8 cellular contexts compared by ENCODE assay signal in the genomic region with DNA sequence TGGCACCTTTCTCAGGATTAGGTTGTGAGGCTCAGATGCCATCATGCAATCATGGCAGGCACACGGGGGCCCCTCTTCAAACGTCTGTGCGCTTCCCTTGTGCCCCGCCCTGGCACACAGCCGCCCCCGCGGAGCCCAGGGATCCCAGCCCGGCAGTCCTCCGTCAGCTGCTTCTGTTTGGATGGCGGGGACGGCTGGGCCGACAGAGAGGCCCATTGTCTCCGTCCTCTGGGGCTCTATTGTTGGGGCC. TPM values are rescaled to one million over a fixed set of nuclear protein-coding genes. Genes with fewer than 3 reads are reported as not detected.
A peak's percentile ranks its signal among the peaks of the same experiment; 100 is the strongest.
DNase-seq lines count a peak whose midpoint lies in the region; ATAC-seq and TF ChIP-seq lines count a peak whose summit lies in the region.

No MANE protein-coding gene starts in this region.

- peak overlapping the region; percentile 90 for H3K27ac ChIP-seq in CD8-positive, alpha-beta memory T cell (ENCODE audit: low read depth, low read length)
- H3K27ac ChIP-seq in fibroblast of lung (ENCODE audit: insufficient read depth, low read length) (peak overlapping the region; percentile 74), thoracic aorta (peak overlapping the region; percentile 80 to 82)

- peaks cover 0 to 4% (median 3%) of the 10 kb centered on the region in 3 donors for H3K36me3 Mint-ChIP-seq in CD8-positive, alpha-beta memory T cell
- H3K36me3 Mint-ChIP-seq in activated CD4-positive, alpha-beta memory T cell treated with anti-CD3 and anti-CD28 coated beads, Interleukin-2, amount 10 ng/mL, durations not matched to agents 7 days and 5 days (ENCODE audit: low read depth) = no peaks in the 10 kb centered on the region
- no peaks in the 10 kb centered on the region for H3K36me3 Mint-ChIP-seq in natural killer cell treated with Interleukin-12 subunit alpha and Interleukin-12 subunit beta and Interleukin-15 and Interleukin-18, amount 100 ng/mL, for 72 hours

- no peak for TF ChIP-seq CTCF in fibroblast of lung (conservative IDR thresholded peaks at IDR 0.05 in 1 of 2, IDR thresholded peaks at IDR 0.05 in 1 of 2; ENCODE audit: low read depth in 1 of 2, low read length in 2 of 2)
- no peak for TF ChIP-seq CTCF in thoracic aorta (IDR thresholded peaks at IDR 0.05)

- no peaks in the 10 kb centered on the region for H3K36me3 ChIP-seq in CD8-positive, alpha-beta memory T cell (ENCODE audit: insufficient read depth, low read length)
- H3K36me3 ChIP-seq in fibroblast of lung (ENCODE audit: control insufficient read depth, insufficient read depth, low read length) = no peaks in the 10 kb centered on the region
- H3K36me3 ChIP-seq in thoracic aorta = no peaks in the 10 kb centered on the region

- peaks cover 14% of the 10 kb centered on the region for H3K4me1 ChIP-seq in CD8-positive, alpha-beta memory T cell (ENCODE audit: insufficient read depth, low read length)
- H3K4me1 ChIP-seq in fibroblast of lung (ENCODE audit: control insufficient read depth, extremely low read depth, insufficient read depth, low read length) (no peaks in the 10 kb centered on the region), thoracic aorta (ENCODE audit: control insufficient read depth in 1 of 2, low read depth in 2 of 2) (peaks cover 4 to 17% of the 10 kb centered on the region in 2 donors)

- CTCF ChIA-PET in CD8-positive, alpha-beta memory T cell (lab: Charles Lee) = interaction anchor here (1.2 to 1.4 kb wide), 3 partner anchors 169 to 417 kb away, joined by 3 to 5 read pairs (median 4); no protein-coding TSS in a partner anchor
- CTCF ChIA-PET in activated CD4-positive, alpha-beta memory T cell treated with anti-CD3 and anti-CD28 coated beads, Interleukin-2, amount 10 ng/mL, durations not matched to agents 7 days and 5 days (lab: Charles Lee) = interaction anchor here (0.7 to 3.9 kb wide), 7 partner anchors 8 to 249 kb away, joined by 3 to 41 read pairs (median 9); no protein-coding TSS in a partner anchor

- H2AFZ ChIP-seq in fibroblast of lung (ENCODE audit: low read length) = peak overlapping the region; percentile 86

- POLR2A ChIA-PET in CD8-positive, alpha-beta memory T cell (lab: Charles Lee) = interaction anchor here (0.6 to 1.5 kb wide), 3 partner anchors 19 to 400 kb away, joined by 3 to 8 read pairs (median 5); no protein-coding TSS in a partner anchor
- POLR2A ChIA-PET in activated CD4-positive, alpha-beta memory T cell treated with anti-CD3 and anti-CD28 coated beads, Interleukin-2, amount 10 ng/mL, durations not matched to agents 7 days and 5 days (lab: Charles Lee) = interaction anchor here (0.7 to 1.8 kb wide), 12 partner anchors 8 to 1172 kb away, joined by 3 to 10 read pairs (median 4); a partner anchor contains a TSS

- H3K9me3 ChIP-seq in CD8-positive, alpha-beta memory T cell (ENCODE audit: low read length) = no peaks in the 10 kb centered on the region
- H3K9me3 ChIP-seq in fibroblast of lung (ENCODE audit: control insufficient read depth, insufficient read depth, low read depth, low read length) = no peaks in the 10 kb centered on the region
- no peaks in the 10 kb centered on the region for H3K9me3 ChIP-seq in thoracic aorta

- H3K4me2 ChIP-seq in fibroblast of lung (ENCODE audit: extremely low read depth, insufficient read depth, low read length) = peak overlapping the region; percentile 90

- H3K27ac Mint-ChIP-seq in CD8-positive, alpha-beta memory T cell = peak overlapping the region; percentile 81 to 95 (median 92)
- peak overlapping the region; percentile 82 for H3K27ac Mint-ChIP-seq in activated CD4-positive, alpha-beta memory T cell treated with anti-CD3 and anti-CD28 coated beads, Interleukin-2, amount 10 ng/mL, durations not matched to agents 7 days and 5 days
- H3K27ac Mint-ChIP-seq in natural killer cell treated with Interleukin-12 subunit alpha and Interleukin-12 subunit beta and Interleukin-15 and Interleukin-18, amount 100 ng/mL, for 72 hours = peak overlapping the region; percentile 66 to 84

- no peaks in the 10 kb centered on the region for H4K20me1 ChIP-seq in fibroblast of lung (ENCODE audit: control insufficient read depth, extremely low read depth, insufficient read depth, low read length)

- H3K27me3 Mint-ChIP-seq in CD8-positive, alpha-beta memory T cell = peaks cover under 1 to 2% of the 10 kb centered on the region in 2 donors
- peaks cover 5% of the 10 kb centered on the region for H3K27me3 Mint-ChIP-seq in activated CD4-positive, alpha-beta memory T cell treated with anti-CD3 and anti-CD28 coated beads, Interleukin-2, amount 10 ng/mL, durations not matched to agents 7 days and 5 days
- H3K27me3 Mint-ChIP-seq in natural killer cell treated with Interleukin-12 subunit alpha and Interleukin-12 subunit beta and Interleukin-15 and Interleukin-18, amount 100 ng/mL, for 72 hours = peaks cover 0 to 2% of the 10 kb centered on the region in 2 donors

- H3K9ac ChIP-seq in fibroblast of lung (ENCODE audit: insufficient read depth, low read length) = peak overlapping the region; percentile 79

- peak overlapping the region; percentile 91 to 95 (median 94) for H3K4me3 Mint-ChIP-seq in CD8-positive, alpha-beta memory T cell
- peak overlapping the region; percentile 89 for H3K4me3 Mint-ChIP-seq in activated CD4-positive, alpha-beta memory T cell treated with anti-CD3 and anti-CD28 coated beads, Interleukin-2, amount 10 ng/mL, durations not matched to agents 7 days and 5 days
- H3K4me3 Mint-ChIP-seq in natural killer cell treated with Interleukin-12 subunit alpha and Interleukin-12 subunit beta and Interleukin-15 and Interleukin-18, amount 100 ng/mL, for 72 hours = peak overlapping the region; percentile 77

- H3K4me1 Mint-ChIP-seq in CD8-positive, alpha-beta memory T cell = peaks cover 0 to 24% (median 3%) of the 10 kb centered on the region in 3 donors
- peaks cover 7% of the 10 kb centered on the region for H3K4me1 Mint-ChIP-seq in activated CD4-positive, alpha-beta memory T cell treated with anti-CD3 and anti-CD28 coated beads, Interleukin-2, amount 10 ng/mL, durations not matched to agents 7 days and 5 days
- peaks cover 0 to 6% of the 10 kb centered on the region in 2 donors for H3K4me1 Mint-ChIP-seq in natural killer cell treated with Interleukin-12 subunit alpha and Interleukin-12 subunit beta and Interleukin-15 and Interleukin-18, amount 100 ng/mL, for 72 hours (ENCODE audit: low read depth in 2 of 2)

- ATAC-seq in HG03103 (IDR thresholded peaks at IDR 0.05; ENCODE audit: low read depth, unreplicated experiment) = peak; percentile 1
- no peak for ATAC-seq in natural killer cell treated with Interleukin-12 subunit alpha and Interleukin-12 subunit beta and Interleukin-15 and Interleukin-18, amount 100 ng/mL, for 72 hours
- ATAC-seq in thoracic aorta (ENCODE audit: insufficient number of reproducible peaks, low FRiP score, low read depth) = no peak

- peak overlapping the region; percentile 84 for H3K4me3 ChIP-seq in CD8-positive, alpha-beta memory T cell (ENCODE audit: low read length)
- H3K4me3 ChIP-seq in fibroblast of lung (replicated peaks in 1 of 4; ENCODE audit: control extremely low read depth in 1 of 4, insufficient read depth in 1 of 4, low read depth in 3 of 4, low read length in 4 of 4) = peak overlapping the region; percentile 63 to 80 (median 74)
- H3K4me3 ChIP-seq in thoracic aorta = peak overlapping the region; percentile 93

- H3K9me3 Mint-ChIP-seq in CD8-positive, alpha-beta memory T cell = no peaks in the 10 kb centered on the region
- H3K9me3 Mint-ChIP-seq in activated CD4-positive, alpha-beta memory T cell treated with anti-CD3 and anti-CD28 coated beads, Interleukin-2, amount 10 ng/mL, durations not matched to agents 7 days and 5 days = no peaks in the 10 kb centered on the region
- H3K9me3 Mint-ChIP-seq in natural killer cell treated with Interleukin-12 subunit alpha and Interleukin-12 subunit beta and Interleukin-15 and Interleukin-18, amount 100 ng/mL, for 72 hours = no peaks in the 10 kb centered on the region

- H3K79me2 ChIP-seq in fibroblast of lung (ENCODE audit: control insufficient read depth, insufficient read depth, low read length) = no peaks in the 10 kb centered on the region

- DNase-seq in CD8-positive, alpha-beta memory T cell = no peak
- DNase-seq in activated CD4-positive, alpha-beta memory T cell treated with anti-CD3 and anti-CD28 coated beads, Interleukin-2, amount 10 ng/mL, durations not matched to agents 7 days and 5 days = no peak
- DNase-seq in fibroblast of lung (ENCODE audit: low read depth in 2 of 2) (no peak), thoracic aorta (ENCODE audit: low spot score) (no peak), NCI-H446 treated with DMSO at 0.1 percent for 48 hours (lab: John Stamatoyannopoulos, UW) (no peak), NCI-H2081 treated with DMSO at 0.1 percent for 48 hours (lab: John Stamatoyannopoulos, UW) (no peak)
- DNase-seq in natural killer cell treated with Interleukin-12 subunit alpha and Interleukin-12 subunit beta and Interleukin-15 and Interleukin-18, amount 100 ng/mL, for 72 hours (ENCODE audit: low spot score) = no peak

- H3K27me3 ChIP-seq in CD8-positive, alpha-beta memory T cell (ENCODE audit: insufficient read depth, low read length, poor library complexity, severe bottlenecking) = no peaks in the 10 kb centered on the region
- H3K27me3 ChIP-seq in fibroblast of lung (ENCODE audit: control insufficient read depth, insufficient read depth, low read length) = no peaks in the 10 kb centered on the region
- no peaks in the 10 kb centered on the region for H3K27me3 ChIP-seq in thoracic aorta (replicated peaks; ENCODE audit: insufficient read depth)

RNA-seq across cellular contexts. Expression of a gene that starts 0.8 kb away (rescaled TPM):
- 1 to 10 TPM; 2.6 to 3.2 TPM for total RNA-seq in CD8-positive, alpha-beta memory T cell
- 7.5 TPM for polyA plus RNA-seq in CD8-positive, alpha-beta memory T cell
- total RNA-seq in activated CD4-positive, alpha-beta memory T cell treated with anti-CD3 and anti-CD28 coated beads, Interleukin-2, amount 10 ng/mL, durations not matched to agents 7 days and 5 days = 1 to 10 TPM; 2.0 to 3.6 TPM
- 17.7 and 23.1 TPM in 2 replicates for total RNA-seq in fibroblast of lung
- polyA plus RNA-seq in fibroblast of lung = 4.9 and 5.2 TPM in 2 replicates
- 9.0 and 11.5 TPM in 2 replicates for polyA plus RNA-seq in fibroblast of lung (2012)
- polyA minus RNA-seq in fibroblast of lung (ENCODE audit: low replicate concordance) = 11.5 and 14.0 TPM in 2 replicates
- 1 to 10 TPM; 1.8 to 3.5 TPM for total RNA-seq in natural killer cell treated with Interleukin-12 subunit alpha and Interleukin-12 subunit beta and Interleukin-15 and Interleukin-18, amount 100 ng/mL, for 72 hours
- total RNA-seq in thoracic aorta = 10 to 100 TPM; 15.8 to 17.4 TPM

RNA-seq across cellular contexts. Expression of a gene that starts 59.1 kb away (rescaled TPM):
- 100 to 1,000 TPM; 143 to 146 TPM for total RNA-seq in CD8-positive, alpha-beta memory T cell
- polyA plus RNA-seq in CD8-positive, alpha-beta memory T cell = 87.4 TPM
- total RNA-seq in activated CD4-positive, alpha-beta memory T cell treated with anti-CD3 and anti-CD28 coated beads, Interleukin-2, amount 10 ng/mL, durations not matched to agents 7 days and 5 days = 100 to 1,000 TPM; 153 to 161 TPM
- total RNA-seq in fibroblast of lung (0.26 and 0.33 TPM in 2 replicates), thoracic aorta (1 to 10 TPM; 3.7 to 4.3 TPM)
- 0.05 and 0.09 TPM in 2 replicates for polyA plus RNA-seq in fibroblast of lung
- polyA plus RNA-seq in fibroblast of lung (2012) = 0.07 and 0.17 TPM in 2 replicates
- polyA minus RNA-seq in fibroblast of lung (ENCODE audit: low replicate concordance) = 0.52 and 0.94 TPM in 2 replicates
- 100 to 1,000 TPM; 106 to 224 TPM for total RNA-seq in natural killer cell treated with Interleukin-12 subunit alpha and Interleukin-12 subunit beta and Interleukin-15 and Interleukin-18, amount 100 ng/mL, for 72 hours

Comparison
In these comparisons a context has a peak if more than half of its experiments do, and no peak if none do; other contexts are left out.
1. RNA of a gene that starts 59.1 kb away (total RNA-seq): 106 to 224 TPM in natural killer cell treated with Interleukin-12 subunit alpha and Interleukin-12 subunit beta and Interleukin-15 and Interleukin-18, amount 100 ng/mL, for 72 hours, 153 to 161 TPM in activated CD4-positive, alpha-beta memory T cell treated with anti-CD3 and anti-CD28 coated beads, Interleukin-2, amount 10 ng/mL, durations not matched to agents 7 days and 5 days and 143 to 146 TPM in CD8-positive, alpha-beta memory T cell; 3.7 to 4.3 TPM in thoracic aorta and 0.26 to 0.33 TPM in fibroblast of lung; every median in the first group is over 10 times any median in the second.
2. Peak in every context shown above with its lines, with median percentiles within 50 percentile points of each other: H3K27ac ChIP-seq, H3K4me3 ChIP-seq, H3K27ac Mint-ChIP-seq and H3K4me3 Mint-ChIP-seq.